Comparison of ENCODE assay signal across 22 cellular contexts in genomic region chr6:68728124-68728523, GRCh38.
DNase-seq lines count a peak whose midpoint lies in the region; ATAC-seq, FAIRE-seq and TF ChIP-seq lines count a peak whose summit lies in the region.
"Had no signal": no experiment of that assay in that cellular context is flagged by ENCODE, and none has a peak within 500 bp of the region (broad histone marks: within the 10 kb centered on the region; RNA-seq: fewer than 3 reads in every experiment).

No MANE protein-coding gene starts in this region.

- H3K79me2 ChIP-seq in astrocyte (ENCODE audit: insufficient read depth, low read length) = no peaks in the 10 kb centered on the region

- ATAC-seq in Right ventricle myocardium inferior (peak; percentile 20), HG03095 (IDR thresholded peaks at IDR 0.05; ENCODE audit: unreplicated experiment) (no peak)
- ATAC-seq: A549, Panc1 had no signal

- H3K4me1 Mint-ChIP-seq in astrocyte (ENCODE audit: low read depth, unreplicated experiment) = peaks cover 1% of the 10 kb centered on the region
- H3K4me1 Mint-ChIP-seq: CD14-positive monocyte had no signal

- TF ChIP-seq CTCF in astrocyte (IDR thresholded peaks at IDR 0.05; ENCODE audit: insufficient read depth, low read depth, low read length) = no peak
- no peak for TF ChIP-seq CTCF in fibroblast of the aortic adventitia (IDR thresholded peaks at IDR 0.05; ENCODE audit: insufficient read depth, low read length)

- H3K36me3 ChIP-seq in astrocyte (ENCODE audit: insufficient read depth, low read length) = no peaks in the 10 kb centered on the region
- H3K36me3 ChIP-seq: MG63 had no signal

- no peaks in the 10 kb centered on the region for H4K20me1 ChIP-seq in astrocyte (ENCODE audit: insufficient read depth, low read length)

- no peak overlapping the region for H3K4me3 ChIP-seq in astrocyte (ENCODE audit: insufficient read depth, low read depth, low read length)
- no peak overlapping the region for H3K4me3 ChIP-seq in fibroblast of the aortic adventitia (ENCODE audit: low read depth, low read length)
- H3K4me3 ChIP-seq in skeletal muscle cell (ENCODE audit: low read depth, low read length) = no peak overlapping the region
- H3K4me3 ChIP-seq: A549, GM23248, MG63 had no signal

- no peak overlapping the region for H3K9ac ChIP-seq in astrocyte (ENCODE audit: low read length)
- H3K9ac ChIP-seq: GM23248, KMS-11 had no signal

- intact Hi-C loops in Right ventricle myocardium inferior (cut with DNase I) (no loop called here), cardiac septum (cut with DNase I) (no loop called here)

- H3K9me3 ChIP-seq in astrocyte (ENCODE audit: insufficient read depth, low read depth, low read length) = no peaks in the 10 kb centered on the region
- H3K9me3 ChIP-seq: A549, MG63 had no signal

- no peak overlapping the region for H3K4me2 ChIP-seq in astrocyte (ENCODE audit: low read length)
- H3K4me2 ChIP-seq: A549, KMS-11 had no signal

- H3K9me3 Mint-ChIP-seq in astrocyte (ENCODE audit: unreplicated experiment) = no peaks in the 10 kb centered on the region
- H3K9me3 Mint-ChIP-seq: CD14-positive monocyte had no signal

- H3K27ac Mint-ChIP-seq in astrocyte (ENCODE audit: unreplicated experiment) = no peak overlapping the region
- H3K27ac Mint-ChIP-seq: CD14-positive monocyte had no signal

- no peaks in the 10 kb centered on the region for H3K27me3 Mint-ChIP-seq in astrocyte (ENCODE audit: low read depth, unreplicated experiment)

- no peaks in the 10 kb centered on the region for H3K4me1 ChIP-seq in astrocyte (ENCODE audit: insufficient read depth, low read length)
- H3K4me1 ChIP-seq: A549 had no signal

- no peak for FAIRE-seq in astrocyte (lab: Jason Lieb, UNC)
- FAIRE-seq: A549, G401.6, GM12891, GM19239 had no signal

- no peak overlapping the region for H3K27ac ChIP-seq in astrocyte (ENCODE audit: low read depth, low read length)
- H3K27ac ChIP-seq: A549, GM23248, KMS-11 had no signal

- no peak overlapping the region for H2AFZ ChIP-seq in astrocyte (ENCODE audit: low read depth, low read length)
- H2AFZ ChIP-seq: GM23248 had no signal

- no peaks in the 10 kb centered on the region for H3K27me3 ChIP-seq in astrocyte (ENCODE audit: insufficient read depth, low read length)
- H3K27me3 ChIP-seq: MG63 had no signal

- no peak overlapping the region for H3K4me3 Mint-ChIP-seq in astrocyte (ENCODE audit: unreplicated experiment)
- H3K4me3 Mint-ChIP-seq: CD14-positive monocyte had no signal

- no peaks in the 10 kb centered on the region for H3K36me3 Mint-ChIP-seq in astrocyte (ENCODE audit: low read depth, unreplicated experiment)
- H3K36me3 Mint-ChIP-seq: CD14-positive monocyte had no signal

- DNase-seq in Right ventricle myocardium inferior (ENCODE audit: missing footprints) = no peak
- no peak for DNase-seq in cardiac septum (ENCODE audit: low spot score)
- DNase-seq in astrocyte (ENCODE audit: low read depth) = peak; percentile 8
- DNase-seq in fibroblast of the aortic adventitia (ENCODE audit: low read depth) = peak; percentile 11
- peak; percentile 8 for DNase-seq in skeletal muscle cell (ENCODE audit: low read depth)
- DNase-seq in amniotic stem cell (lab: John Stamatoyannopoulos, UW) = no peak
- DNase-seq in 8988T = no peak
- DNase-seq: COR-L47, GM23248, MG63, NCI-H187 treated with DMSO at 0.1 percent for 48 hours, NCI-H2171, NCI-H82, SHP77 had no signal

Comparison
In these comparisons a context has a peak if more than half of its experiments do, and no peak if none do; other contexts are left out.
1. DNase-seq: peak in astrocyte (single experiment), fibroblast of the aortic adventitia (single experiment) and skeletal muscle cell (single experiment); none in Right ventricle myocardium inferior (single experiment), cardiac septum (single experiment), amniotic stem cell (single experiment) and 8988T (single experiment).